ENCODE assay signal across 17 cellular contexts in genomic region chr17:42672038-42672437, GRCh38. TPM values are rescaled to one million over a fixed set of nuclear protein-coding genes. Genes with fewer than 3 reads are reported as not detected.
DNase-seq lines count a peak whose midpoint lies in the region; ATAC-seq and TF ChIP-seq lines count a peak whose summit lies in the region.
"Had no signal": no experiment of that assay in that cellular context is flagged by ENCODE, and none has a peak within 500 bp of the region (broad histone marks: within the 10 kb centered on the region; RNA-seq: fewer than 3 reads in every experiment).

No MANE protein-coding gene starts in this region.

- H3K27ac ChIP-seq in left ventricle myocardium inferior (replicated peaks): peak overlapping the region; percentile 97
- H3K27ac ChIP-seq in WERI-Rb-1: peak overlapping the region; percentile 51
- H3K27ac ChIP-seq in tibial artery: peak overlapping the region; percentile 88 to 97
- H3K27ac ChIP-seq: SJCRH30, suprapubic skin had no signal

- H3K27me3 ChIP-seq in left ventricle myocardium inferior (ENCODE audit: low read depth) (no peaks in the 10 kb centered on the region), WERI-Rb-1 (ENCODE audit: insufficient read depth, low read depth, severe bottlenecking) (no peaks in the 10 kb centered on the region), iPS-15b (ENCODE audit: control insufficient read depth, insufficient read depth, low read length) (peaks cover 39% of the 10 kb centered on the region), tibial artery (no peaks in the 10 kb centered on the region)
- H3K27me3 ChIP-seq: SJCRH30, suprapubic skin had no signal

- H3K4me1 ChIP-seq in left ventricle myocardium inferior: peaks cover 77% of the 10 kb centered on the region
- H3K4me1 ChIP-seq in iPS-15b (ENCODE audit: control insufficient read depth, insufficient read depth, low read length): peaks cover 9% of the 10 kb centered on the region
- peaks cover 3 to 80% (median 69%) of the 10 kb centered on the region in 4 donors for H3K4me1 ChIP-seq in tibial artery

- ATAC-seq in Right ventricle myocardium superior (ENCODE audit: poor library complexity) (no peak), omental fat pad (ENCODE audit: low FRiP score) (no peak)
- ATAC-seq: A549; activated naive CD8-positive, alpha-beta T cell treated with anti-CD3 and anti-CD28 coated beads, Interleukin-2, amount 50 U/mL, for 24 hours; left colon had no signal

- H3K9ac ChIP-seq in iPS-15b (ENCODE audit: low read depth, low read length): no peak overlapping the region

- H3K9me3 ChIP-seq in left ventricle myocardium inferior (replicated peaks) (no peaks in the 10 kb centered on the region), WERI-Rb-1 (ENCODE audit: severe bottlenecking) (no peaks in the 10 kb centered on the region), iPS-15b (ENCODE audit: control insufficient read depth, insufficient read depth, low read length) (no peaks in the 10 kb centered on the region), tibial artery (no peaks in the 10 kb centered on the region)
- H3K9me3 ChIP-seq: A549, SJCRH30, suprapubic skin had no signal

- H3K36me3 ChIP-seq in left ventricle myocardium inferior: peaks cover 56% of the 10 kb centered on the region
- peaks cover 76% of the 10 kb centered on the region for H3K36me3 ChIP-seq in WERI-Rb-1
- H3K36me3 ChIP-seq in iPS-15b (ENCODE audit: control insufficient read depth, insufficient read depth, low read length): peaks cover 24% of the 10 kb centered on the region
- peaks cover 32 to 60% (median 55%) of the 10 kb centered on the region in 3 donors for H3K36me3 ChIP-seq in tibial artery

- TF ChIP-seq CTCF in left ventricle myocardium inferior (IDR thresholded peaks at IDR 0.05; ENCODE audit: borderline replicate concordance) (no peak), WERI-Rb-1 (IDR thresholded peaks at IDR 0.05; ENCODE audit: low read depth, low read length) (no peak), tibial artery (IDR thresholded peaks at IDR 0.05) (no peak), omental fat pad (IDR thresholded peaks at IDR 0.05) (no peak)

- intact Hi-C loops in left ventricle myocardium inferior (cut with micrococcal nuclease): loop anchor here (10.0 kb wide), 1 partner anchor 57 kb away; no protein-coding TSS in a partner anchor
- intact Hi-C loops in Right ventricle myocardium superior (cut with DNase I): no loop called here
- intact Hi-C loops in tibial artery (cut with DNase I; ENCODE audit: low total_unique reads): no loop called here

- H3K4me3 ChIP-seq in left ventricle myocardium inferior (no peak overlapping the region), WERI-Rb-1 (ENCODE audit: low read depth, low read length) (no peak overlapping the region), iPS-15b (ENCODE audit: low read depth, low read length) (peak overlapping the region; percentile 79), tibial artery (no peak overlapping the region)
- H3K4me3 ChIP-seq: A549, SJCRH30, suprapubic skin had no signal

- DNase-seq in left ventricle myocardium inferior (no peak), Right ventricle myocardium superior (no peak), WERI-Rb-1 (peak; percentile 42), tibial artery (no peak), NCI-H146 (lab: John Stamatoyannopoulos, UW) (no peak), NCI-H446 (lab: John Stamatoyannopoulos, UW) (no peak), omental fat pad (ENCODE audit: low spot score) (no peak)
- DNase-seq: activated CD4-positive, alpha-beta T cell treated with anti-CD3 and anti-CD28 coated beads, Interleukin-2, amount 50 U/mL, for 1 hour; activated naive CD8-positive, alpha-beta T cell treated with anti-CD3 and anti-CD28 coated beads, Interleukin-2, amount 50 U/mL, for 24 hours; activated T-cell treated with anti-CD3 and anti-CD28 coated beads, Interleukin-2, amount 50 U/mL, for 1 hour; CD4-positive, CD25-positive, alpha-beta regulatory T cell; HFFc6; left colon; SJCRH30 had no signal

RNA-seq across cellular contexts. Expression of gene PLEKHH3, which starts 4.8 kb away (rescaled TPM):
- total RNA-seq in left ventricle myocardium inferior (21.5 TPM), Right ventricle myocardium superior (27.5 TPM), omental fat pad (10 to 100 TPM in 3 of 4 donors, 1 to 10 TPM in 1; 3.8 to 29.6 (median 12.1) TPM)

RNA-seq across cellular contexts. Expression of gene CCR10, which starts 9.6 kb away (rescaled TPM):
- total RNA-seq in left ventricle myocardium inferior: 0.88 TPM
- 1.0 TPM for total RNA-seq in Right ventricle myocardium superior
- total RNA-seq in omental fat pad: 1 to 10 TPM in 3 of 4 donors, not detected in 1; 1.3 to 3.0 (median 1.9) TPM

RNA-seq across cellular contexts. Expression of gene CNTNAP1, which starts 10.3 kb away (rescaled TPM):
- total RNA-seq in left ventricle myocardium inferior (4.2 TPM), Right ventricle myocardium superior (4.2 TPM), omental fat pad (1 to 10 TPM; 1.8 to 9.0 (median 4.2) TPM)

RNA-seq across cellular contexts. Expression of gene TUBG2, which starts 13.0 kb away (rescaled TPM):
- total RNA-seq in left ventricle myocardium inferior (15.6 TPM), Right ventricle myocardium superior (12.4 TPM), omental fat pad (10 to 100 TPM; 16.5 to 27.9 (median 20.0) TPM)
